1 cellular context compared by ENCODE assay signal in genomic region chr15:64387562-64388168, GRCh38.
TF ChIP-seq lines count a peak whose summit lies in the region.

Gene TRIP4 (plus strand): TSS chr15:64387836. CDS start chr15:64387864, 28 bp downstream.

TF ChIP-seq in GM12878, 131 proteins besides CTCF, POLR2A, EP300 and RAD21 (continued from another document and continues in another):
- TF ChIP-seq GATAD2B (conservative IDR thresholded peaks at IDR 0.05; ENCODE audit: low read depth), result peak; percentile 74
- TF ChIP-seq, protein P1, sequence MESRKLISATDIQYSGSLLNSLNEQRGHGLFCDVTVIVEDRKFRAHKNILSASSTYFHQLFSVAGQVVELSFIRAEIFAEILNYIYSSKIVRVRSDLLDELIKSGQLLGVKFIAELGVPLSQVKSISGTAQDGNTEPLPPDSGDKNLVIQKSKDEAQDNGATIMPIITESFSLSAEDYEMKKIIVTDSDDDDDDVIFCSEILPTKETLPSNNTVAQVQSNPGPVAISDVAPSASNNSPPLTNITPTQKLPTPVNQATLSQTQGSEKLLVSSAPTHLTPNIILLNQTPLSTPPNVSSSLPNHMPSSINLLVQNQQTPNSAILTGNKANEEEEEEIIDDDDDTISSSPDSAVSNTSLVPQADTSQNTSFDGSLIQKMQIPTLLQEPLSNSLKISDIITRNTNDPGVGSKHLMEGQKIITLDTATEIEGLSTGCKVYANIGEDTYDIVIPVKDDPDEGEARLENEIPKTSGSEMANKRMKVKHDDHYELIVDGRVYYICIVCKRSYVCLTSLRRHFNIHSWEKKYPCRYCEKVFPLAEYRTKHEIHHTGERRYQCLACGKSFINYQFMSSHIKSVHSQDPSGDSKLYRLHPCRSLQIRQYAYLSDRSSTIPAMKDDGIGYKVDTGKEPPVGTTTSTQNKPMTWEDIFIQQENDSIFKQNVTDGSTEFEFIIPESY (IDR thresholded peaks at IDR 0.05), result peak; percentile 65; the same call in 1 of the 2 replicates
- TF ChIP-seq MTA3 (IDR thresholded peaks at IDR 0.05; ENCODE audit: borderline replicate concordance, low read length), result no peak
- TF ChIP-seq MEF2A (IDR thresholded peaks at IDR 0.05; ENCODE audit: insufficient read depth, low read depth, low read length), result peak; percentile 82
- no peak for TF ChIP-seq BMI1 (IDR thresholded peaks at IDR 0.05; ENCODE audit: borderline replicate concordance)
- peak; percentile 9; the same call in 1 of the 2 replicates for TF ChIP-seq SMC3 (IDR thresholded peaks at IDR 0.05; ENCODE audit: borderline replicate concordance, low read length)
- peak; percentile 79; the same call in 1 of the 2 replicates for TF ChIP-seq PAX5 (IDR thresholded peaks at IDR 0.05; ENCODE audit: borderline replicate concordance, low read depth, low read length)
- peak in 1 of 2 experiments; percentile 68; a peak in 1 of 4 replicates for TF ChIP-seq ETV6 (conservative IDR thresholded peaks at IDR 0.05 in 1 of 2, IDR thresholded peaks at IDR 0.05 in 1 of 2; ENCODE audit: borderline replicate concordance in 1 of 2, low read depth in 1 of 2)
- TF ChIP-seq TARDBP (IDR thresholded peaks at IDR 0.05; ENCODE audit: borderline replicate concordance), result peak; percentile 91
- peak; percentile 95 for TF ChIP-seq STAT1 (conservative IDR thresholded peaks at IDR 0.05)
- TF ChIP-seq TAF1 (IDR thresholded peaks at IDR 0.05; ENCODE audit: borderline replicate concordance, low read depth, low read length), result peak; percentile 98
- TF ChIP-seq E2F8 (IDR thresholded peaks at IDR 0.05; ENCODE audit: low read depth, partially characterized antibody), result peak; percentile 83
- TF ChIP-seq JUNB (IDR thresholded peaks at IDR 0.05), result no peak
- TF ChIP-seq LARP7 (IDR thresholded peaks at IDR 0.05), result peak; percentile 95
- no peak for TF ChIP-seq HDAC6 (IDR thresholded peaks at IDR 0.05; ENCODE audit: unreplicated experiment)
- TF ChIP-seq, protein P2, sequence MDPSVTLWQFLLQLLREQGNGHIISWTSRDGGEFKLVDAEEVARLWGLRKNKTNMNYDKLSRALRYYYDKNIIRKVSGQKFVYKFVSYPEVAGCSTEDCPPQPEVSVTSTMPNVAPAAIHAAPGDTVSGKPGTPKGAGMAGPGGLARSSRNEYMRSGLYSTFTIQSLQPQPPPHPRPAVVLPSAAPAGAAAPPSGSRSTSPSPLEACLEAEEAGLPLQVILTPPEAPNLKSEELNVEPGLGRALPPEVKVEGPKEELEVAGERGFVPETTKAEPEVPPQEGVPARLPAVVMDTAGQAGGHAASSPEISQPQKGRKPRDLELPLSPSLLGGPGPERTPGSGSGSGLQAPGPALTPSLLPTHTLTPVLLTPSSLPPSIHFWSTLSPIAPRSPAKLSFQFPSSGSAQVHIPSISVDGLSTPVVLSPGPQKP (IDR thresholded peaks at IDR 0.05; ENCODE audit: low read depth, low read length), result peak; percentile 80
- peak; percentile 90; the same call in 1 of the 2 replicates for TF ChIP-seq RCOR1 (conservative IDR thresholded peaks at IDR 0.05; ENCODE audit: low read depth, low read length)
- TF ChIP-seq RUNX3 (IDR thresholded peaks at IDR 0.05; ENCODE audit: low read length), result peak; percentile 89
- TF ChIP-seq BHLHE40 (IDR thresholded peaks at IDR 0.05; ENCODE audit: borderline replicate concordance in 1 of 2, low read depth in 2 of 2, low read length in 1 of 2), result peak; percentile 46 to 72; a peak in 3 of 4 replicates
- TF ChIP-seq POLR2AphosphoS2 (IDR thresholded peaks at IDR 0.05; ENCODE audit: low read depth, low read length), result peak; percentile 89
- TF ChIP-seq SUPT20H (IDR thresholded peaks at IDR 0.05; ENCODE audit: borderline replicate concordance, control insufficient read depth, low read depth, low read length), result no peak
- peak; percentile 89 for TF ChIP-seq CREM (IDR thresholded peaks at IDR 0.05; ENCODE audit: low read depth)
- 0 out of 2 replicates have a peak, but pooled peaks have one; percentile 70 for TF ChIP-seq CBFB (IDR thresholded peaks at IDR 0.05; ENCODE audit: low read depth)
- TF ChIP-seq MTA2 (IDR thresholded peaks at IDR 0.05; ENCODE audit: low read depth), result peak; percentile 30; the same call in 1 of the 2 replicates
- TF ChIP-seq MXI1 (IDR thresholded peaks at IDR 0.05; ENCODE audit: low read depth, low read length), result peak; percentile 91; the same call in 1 of the 2 replicates
- TF ChIP-seq HCFC1 (IDR thresholded peaks at IDR 0.05; ENCODE audit: low read length), result peak; percentile 96
- TF ChIP-seq, protein P3, sequence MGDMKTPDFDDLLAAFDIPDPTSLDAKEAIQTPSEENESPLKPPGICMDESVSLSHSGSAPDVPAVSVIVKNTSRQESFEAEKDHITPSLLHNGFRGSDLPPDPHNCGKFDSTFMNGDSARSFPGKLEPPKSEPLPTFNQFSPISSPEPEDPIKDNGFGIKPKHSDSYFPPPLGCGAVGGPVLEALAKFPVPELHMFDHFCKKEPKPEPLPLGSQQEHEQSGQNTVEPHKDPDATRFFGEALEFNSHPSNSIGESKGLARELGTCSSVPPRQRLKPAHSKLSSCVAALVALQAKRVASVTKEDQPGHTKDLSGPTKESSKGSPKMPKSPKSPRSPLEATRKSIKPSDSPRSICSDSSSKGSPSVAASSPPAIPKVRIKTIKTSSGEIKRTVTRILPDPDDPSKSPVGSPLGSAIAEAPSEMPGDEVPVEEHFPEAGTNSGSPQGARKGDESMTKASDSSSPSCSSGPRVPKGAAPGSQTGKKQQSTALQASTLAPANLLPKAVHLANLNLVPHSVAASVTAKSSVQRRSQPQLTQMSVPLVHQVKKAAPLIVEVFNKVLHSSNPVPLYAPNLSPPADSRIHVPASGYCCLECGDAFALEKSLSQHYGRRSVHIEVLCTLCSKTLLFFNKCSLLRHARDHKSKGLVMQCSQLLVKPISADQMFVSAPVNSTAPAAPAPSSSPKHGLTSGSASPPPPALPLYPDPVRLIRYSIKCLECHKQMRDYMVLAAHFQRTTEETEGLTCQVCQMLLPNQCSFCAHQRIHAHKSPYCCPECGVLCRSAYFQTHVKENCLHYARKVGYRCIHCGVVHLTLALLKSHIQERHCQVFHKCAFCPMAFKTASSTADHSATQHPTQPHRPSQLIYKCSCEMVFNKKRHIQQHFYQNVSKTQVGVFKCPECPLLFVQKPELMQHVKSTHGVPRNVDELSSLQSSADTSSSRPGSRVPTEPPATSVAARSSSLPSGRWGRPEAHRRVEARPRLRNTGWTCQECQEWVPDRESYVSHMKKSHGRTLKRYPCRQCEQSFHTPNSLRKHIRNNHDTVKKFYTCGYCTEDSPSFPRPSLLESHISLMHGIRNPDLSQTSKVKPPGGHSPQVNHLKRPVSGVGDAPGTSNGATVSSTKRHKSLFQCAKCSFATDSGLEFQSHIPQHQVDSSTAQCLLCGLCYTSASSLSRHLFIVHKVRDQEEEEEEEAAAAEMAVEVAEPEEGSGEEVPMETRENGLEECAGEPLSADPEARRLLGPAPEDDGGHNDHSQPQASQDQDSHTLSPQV (IDR thresholded peaks at IDR 0.05), result no peak
- peak; percentile 67 to 74; a peak in 2 of 3 replicates for TF ChIP-seq EGR1 (IDR thresholded peaks at IDR 0.05; ENCODE audit: borderline replicate concordance in 1 of 2, low read depth in 2 of 2, low read length in 2 of 2)
- TF ChIP-seq SIX5 (IDR thresholded peaks at IDR 0.05; ENCODE audit: low read depth, low read length, severe bottlenecking), result peak; percentile 77
- no peak for TF ChIP-seq ZNF622 (IDR thresholded peaks at IDR 0.05)
- TF ChIP-seq RFX5 (IDR thresholded peaks at IDR 0.05; ENCODE audit: low read depth, low read length), result peak; percentile 57; the same call in 1 of the 2 replicates
- no peak for TF ChIP-seq KAT2A (conservative IDR thresholded peaks at IDR 0.05; ENCODE audit: control insufficient read depth, low read depth, low read length)
- TF ChIP-seq, protein P4, sequence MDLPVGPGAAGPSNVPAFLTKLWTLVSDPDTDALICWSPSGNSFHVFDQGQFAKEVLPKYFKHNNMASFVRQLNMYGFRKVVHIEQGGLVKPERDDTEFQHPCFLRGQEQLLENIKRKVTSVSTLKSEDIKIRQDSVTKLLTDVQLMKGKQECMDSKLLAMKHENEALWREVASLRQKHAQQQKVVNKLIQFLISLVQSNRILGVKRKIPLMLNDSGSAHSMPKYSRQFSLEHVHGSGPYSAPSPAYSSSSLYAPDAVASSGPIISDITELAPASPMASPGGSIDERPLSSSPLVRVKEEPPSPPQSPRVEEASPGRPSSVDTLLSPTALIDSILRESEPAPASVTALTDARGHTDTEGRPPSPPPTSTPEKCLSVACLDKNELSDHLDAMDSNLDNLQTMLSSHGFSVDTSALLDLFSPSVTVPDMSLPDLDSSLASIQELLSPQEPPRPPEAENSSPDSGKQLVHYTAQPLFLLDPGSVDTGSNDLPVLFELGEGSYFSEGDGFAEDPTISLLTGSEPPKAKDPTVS (IDR thresholded peaks at IDR 0.05; ENCODE audit: low read depth, low read length), result peak; percentile 77; the same call in 1 of the 2 replicates
- TF ChIP-seq, protein P5, sequence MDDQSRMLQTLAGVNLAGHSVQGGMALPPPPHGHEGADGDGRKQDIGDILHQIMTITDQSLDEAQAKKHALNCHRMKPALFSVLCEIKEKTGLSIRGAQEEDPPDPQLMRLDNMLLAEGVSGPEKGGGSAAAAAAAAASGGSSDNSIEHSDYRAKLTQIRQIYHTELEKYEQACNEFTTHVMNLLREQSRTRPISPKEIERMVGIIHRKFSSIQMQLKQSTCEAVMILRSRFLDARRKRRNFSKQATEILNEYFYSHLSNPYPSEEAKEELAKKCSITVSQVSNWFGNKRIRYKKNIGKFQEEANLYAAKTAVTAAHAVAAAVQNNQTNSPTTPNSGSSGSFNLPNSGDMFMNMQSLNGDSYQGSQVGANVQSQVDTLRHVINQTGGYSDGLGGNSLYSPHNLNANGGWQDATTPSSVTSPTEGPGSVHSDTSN (IDR thresholded peaks at IDR 0.05; ENCODE audit: insufficient replicate concordance, low read depth, low read length), result peak; percentile 87
- TF ChIP-seq HDAC2 (IDR thresholded peaks at IDR 0.05), result no peak
- TF ChIP-seq MYB (IDR thresholded peaks at IDR 0.05; ENCODE audit: borderline replicate concordance, low read depth, low read length), result no peak
- TF ChIP-seq, protein P6, sequence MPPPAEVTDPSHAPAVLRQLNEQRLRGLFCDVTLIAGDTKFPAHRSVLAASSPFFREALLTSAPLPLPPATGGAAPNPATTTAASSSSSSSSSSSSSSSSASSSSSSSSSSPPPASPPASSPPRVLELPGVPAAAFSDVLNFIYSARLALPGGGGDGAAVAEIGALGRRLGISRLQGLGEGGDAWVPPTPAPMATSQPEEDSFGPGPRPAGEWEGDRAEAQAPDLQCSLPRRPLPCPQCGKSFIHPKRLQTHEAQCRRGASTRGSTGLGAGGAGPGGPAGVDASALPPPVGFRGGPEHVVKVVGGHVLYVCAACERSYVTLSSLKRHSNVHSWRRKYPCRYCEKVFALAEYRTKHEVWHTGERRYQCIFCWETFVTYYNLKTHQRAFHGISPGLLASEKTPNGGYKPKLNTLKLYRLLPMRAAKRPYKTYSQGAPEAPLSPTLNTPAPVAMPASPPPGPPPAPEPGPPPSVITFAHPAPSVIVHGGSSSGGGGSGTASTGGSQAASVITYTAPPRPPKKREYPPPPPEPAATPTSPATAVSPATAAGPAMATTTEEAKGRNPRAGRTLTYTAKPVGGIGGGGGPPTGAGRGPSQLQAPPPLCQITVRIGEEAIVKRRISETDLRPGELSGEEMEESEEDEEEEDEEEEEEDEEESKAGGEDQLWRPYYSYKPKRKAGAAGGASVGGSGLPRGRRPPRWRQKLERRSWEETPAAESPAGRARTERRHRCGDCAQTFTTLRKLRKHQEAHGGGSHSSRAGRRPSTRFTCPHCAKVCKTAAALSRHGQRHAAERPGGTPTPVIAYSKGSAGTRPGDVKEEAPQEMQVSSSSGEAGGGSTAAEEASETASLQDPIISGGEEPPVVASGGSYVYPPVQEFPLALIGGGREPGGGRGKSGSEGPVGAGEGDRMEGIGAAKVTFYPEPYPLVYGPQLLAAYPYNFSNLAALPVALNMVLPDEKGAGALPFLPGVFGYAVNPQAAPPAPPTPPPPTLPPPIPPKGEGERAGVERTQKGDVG (CRISPR knock-in tag; IDR thresholded peaks at IDR 0.05), result no peak
- TF ChIP-seq NFIC (IDR thresholded peaks at IDR 0.05; ENCODE audit: low read depth, low read length), result no peak; the same call in 1 of the 2 replicates
- peak; percentile 86 for TF ChIP-seq CHD2 (IDR thresholded peaks at IDR 0.05; ENCODE audit: borderline replicate concordance, low read depth, low read length)
- TF ChIP-seq ZNF274 (IDR thresholded peaks at IDR 0.05; ENCODE audit: insufficient read depth, insufficient read length), result no peak
- TF ChIP-seq RELA (IDR thresholded peaks at IDR 0.05; ENCODE audit: borderline replicate concordance, partially characterized antibody), result peak; percentile 100
- 0 out of 2 replicates have a peak, but pooled peaks have one; percentile 90 for TF ChIP-seq STAT3 (IDR thresholded peaks at IDR 0.05; ENCODE audit: low read depth, low read length)
- TF ChIP-seq SIN3A (IDR thresholded peaks at IDR 0.05; ENCODE audit: low read depth, low read length), result peak; percentile 99
- TF ChIP-seq SMAD5 (IDR thresholded peaks at IDR 0.05; ENCODE audit: low read depth), result peak; percentile 76; the same call in 1 of the 2 replicates
